Comparison of ENCODE assay signal across 8 cellular contexts in genomic region chr5:112860929-112861637, GRCh38. TPM values are rescaled to one million over a fixed set of nuclear protein-coding genes. Genes with fewer than 3 reads are reported as not detected.
DNase-seq lines count a peak whose midpoint lies in the region; ATAC-seq and TF ChIP-seq lines count a peak whose summit lies in the region.

Gene SRP19 (plus strand): TSS chr5:112861287. CDS start chr5:112861377, 90 bp downstream.

- peak; percentile 87 for DNase-seq in COLO668 (lab: John Stamatoyannopoulos, UW; ENCODE audit: unreplicated experiment)
- peak; percentile 91 for DNase-seq in GM20000 (ENCODE audit: low spot score)
- DNase-seq in HT-29 (ENCODE audit: low spot score): peak; percentile 96
- DNase-seq in NOMO-1 (lab: John Stamatoyannopoulos, UW; ENCODE audit: unreplicated experiment in 2 of 2): peak; percentile 94 to 96
- peak; percentile 85 to 90 (median 88) for DNase-seq in effector memory CD8-positive, alpha-beta T cell
- DNase-seq in medulla oblongata (ENCODE audit: extremely low spot score): peak; percentile 99
- peak; percentile 84 for DNase-seq in stimulated activated CD8-positive, alpha-beta memory T cell treated with anti-CD3 and anti-CD28 coated beads, Interleukin-12 subunit alpha, Interleukin-12 subunit beta, amount 100 ng/mL, for 1 hour (ENCODE audit: low read depth)

- peak; percentile 95 for ATAC-seq in effector memory CD8-positive, alpha-beta T cell (replicated peaks)

- CTCF ChIA-PET in activated CD8-positive, alpha-beta memory T cell treated with anti-CD3 and anti-CD28 coated beads for 36 hours (lab: Charles Lee): interaction anchor here (1.3 to 1.5 kb wide), 2 partner anchors 13 to 63 kb away, joined by 4 to 7 read pairs; no protein-coding TSS in a partner anchor

- peaks cover 20 to 23% of the 10 kb centered on the region in 2 donors for H3K4me1 Mint-ChIP-seq in effector memory CD8-positive, alpha-beta T cell (ENCODE audit: low read depth in 2 of 2)

- H3K4me3 Mint-ChIP-seq in effector memory CD8-positive, alpha-beta T cell: peak within 1 kb of the TSS; percentile 94 to 95

- H3K27me3 Mint-ChIP-seq in effector memory CD8-positive, alpha-beta T cell: peaks cover 6 to 14% of the 10 kb centered on the region in 2 donors

- POLR2A ChIA-PET in activated CD8-positive, alpha-beta memory T cell treated with anti-CD3 and anti-CD28 coated beads for 36 hours (lab: Charles Lee): interaction anchor here (0.6 to 1.7 kb wide), 4 partner anchors 13 to 133 kb away, joined by 3 to 7 read pairs (median 4); partner anchors contain the start of gene DCP2

- H3K36me3 Mint-ChIP-seq in effector memory CD8-positive, alpha-beta T cell (ENCODE audit: insufficient read depth): peaks cover 46% of the 10 kb centered on the region

- H3K9me3 Mint-ChIP-seq in effector memory CD8-positive, alpha-beta T cell: no peaks in the 10 kb centered on the region

- no peak for TF ChIP-seq CTCF in GM20000 (IDR thresholded peaks at IDR 0.05; ENCODE audit: extremely low read depth, missing control alignments)

- H3K27ac Mint-ChIP-seq in effector memory CD8-positive, alpha-beta T cell: peak within 1 kb of the TSS; percentile 94 to 97

RNA-seq across cellular contexts. Expression of gene SRP19, which starts in this region (rescaled TPM):
- total RNA-seq in HT-29 (2014; rRNA removed; shearing (Covaris generic)): 16.7 and 17.1 TPM in 2 replicates
- 10 to 100 TPM; 60.9 to 66.5 TPM for total RNA-seq in activated CD8-positive, alpha-beta memory T cell treated with anti-CD3 and anti-CD28 coated beads for 36 hours

Comparison
In these comparisons a context has a peak if more than half of its experiments do, and no peak if none do; other contexts are left out.
1. Peak in every context shown above with its lines: DNase-seq and ATAC-seq.